ENCODE assay signal across 1 cellular context in the genomic region with DNA sequence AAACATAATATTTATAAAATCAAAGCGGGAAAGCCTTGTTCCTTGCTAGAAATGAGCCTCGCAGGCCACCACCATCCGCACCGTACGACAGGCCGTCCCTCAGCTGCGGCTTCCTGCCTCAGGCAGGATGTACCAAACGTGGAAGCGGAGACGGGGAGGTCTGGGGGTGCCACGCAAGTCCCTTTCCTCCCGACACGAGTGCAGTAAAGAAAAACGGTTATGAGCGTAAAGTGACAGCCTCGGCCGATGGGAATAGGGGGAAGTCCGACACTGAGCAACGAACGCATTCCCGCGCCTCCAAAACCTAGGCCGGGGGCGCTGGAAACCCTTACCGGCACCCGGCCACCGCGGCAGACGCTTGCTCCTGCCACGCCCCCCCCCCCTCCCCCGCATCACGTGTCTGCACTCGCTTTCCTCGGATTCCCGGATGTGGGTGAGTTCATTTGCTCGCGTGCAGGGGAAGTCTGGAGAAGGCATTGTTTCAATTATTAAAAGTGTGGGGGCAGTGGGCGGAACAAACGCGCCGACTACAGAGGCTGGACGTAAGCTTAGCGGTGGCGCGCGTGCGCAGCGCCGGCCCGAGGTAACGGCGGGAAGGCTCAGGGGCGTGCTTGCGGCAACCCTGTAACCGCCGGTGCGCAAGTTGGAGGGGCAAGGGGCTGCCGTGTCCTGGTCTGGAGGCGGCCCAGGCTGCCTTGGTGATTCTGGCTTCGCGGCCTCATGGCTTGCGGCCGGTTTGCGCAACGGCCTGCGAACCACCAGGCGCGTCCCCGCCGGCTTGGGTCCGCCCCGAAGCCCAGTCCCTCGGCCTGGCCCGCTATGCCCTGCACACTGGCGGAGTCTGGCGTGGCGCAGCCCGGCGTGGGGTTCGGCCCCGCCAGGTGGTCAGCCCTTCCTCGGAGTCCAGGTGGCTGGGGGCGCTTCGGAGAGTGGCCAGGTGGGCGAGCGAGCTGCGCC.
A peak's percentile ranks its signal among the peaks of the same experiment; 100 is the strongest.
TF ChIP-seq lines count a peak whose summit lies in the region.

A gene with protein sequence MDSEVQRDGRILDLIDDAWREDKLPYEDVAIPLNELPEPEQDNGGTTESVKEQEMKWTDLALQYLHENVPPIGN (minus strand): TSS at position 366 of the 957 bp plus-strand sequence. CDS start 3,081 bp downstream, outside the sequence.
A gene (plus strand): TSS at position 438 of the 957 bp plus-strand sequence. CDS start 9,264 bp downstream, outside the sequence.

TF ChIP-seq in WTC11, 78 proteins besides CTCF, POLR2A, EP300 and RAD21 (continued from another document):
- TF ChIP-seq, protein P1, sequence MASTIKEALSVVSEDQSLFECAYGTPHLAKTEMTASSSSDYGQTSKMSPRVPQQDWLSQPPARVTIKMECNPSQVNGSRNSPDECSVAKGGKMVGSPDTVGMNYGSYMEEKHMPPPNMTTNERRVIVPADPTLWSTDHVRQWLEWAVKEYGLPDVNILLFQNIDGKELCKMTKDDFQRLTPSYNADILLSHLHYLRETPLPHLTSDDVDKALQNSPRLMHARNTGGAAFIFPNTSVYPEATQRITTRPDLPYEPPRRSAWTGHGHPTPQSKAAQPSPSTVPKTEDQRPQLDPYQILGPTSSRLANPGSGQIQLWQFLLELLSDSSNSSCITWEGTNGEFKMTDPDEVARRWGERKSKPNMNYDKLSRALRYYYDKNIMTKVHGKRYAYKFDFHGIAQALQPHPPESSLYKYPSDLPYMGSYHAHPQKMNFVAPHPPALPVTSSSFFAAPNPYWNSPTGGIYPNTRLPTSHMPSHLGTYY (CRISPR knock-in tag; IDR thresholded peaks at IDR 0.05) = no peak
- TF ChIP-seq TEAD4 (CRISPR knock-in tag; IDR thresholded peaks at IDR 0.05) (no peak; the same call in 1 of the 2 replicates), ZNF396 (CRISPR knock-in tag; IDR thresholded peaks at IDR 0.05; ENCODE audit: borderline replicate concordance) (no peak), ZNF219 (CRISPR knock-in tag; IDR thresholded peaks at IDR 0.05; ENCODE audit: borderline replicate concordance) (no peak), PRRX2 (CRISPR knock-in tag; IDR thresholded peaks at IDR 0.05) (no peak), JAZF1 (CRISPR knock-in tag; IDR thresholded peaks at IDR 0.05) (no peak), ZNF121 (CRISPR knock-in tag; IDR thresholded peaks at IDR 0.05) (peak; percentile 36; the same call in 1 of the 2 replicates)
- TF ChIP-seq, protein P2, sequence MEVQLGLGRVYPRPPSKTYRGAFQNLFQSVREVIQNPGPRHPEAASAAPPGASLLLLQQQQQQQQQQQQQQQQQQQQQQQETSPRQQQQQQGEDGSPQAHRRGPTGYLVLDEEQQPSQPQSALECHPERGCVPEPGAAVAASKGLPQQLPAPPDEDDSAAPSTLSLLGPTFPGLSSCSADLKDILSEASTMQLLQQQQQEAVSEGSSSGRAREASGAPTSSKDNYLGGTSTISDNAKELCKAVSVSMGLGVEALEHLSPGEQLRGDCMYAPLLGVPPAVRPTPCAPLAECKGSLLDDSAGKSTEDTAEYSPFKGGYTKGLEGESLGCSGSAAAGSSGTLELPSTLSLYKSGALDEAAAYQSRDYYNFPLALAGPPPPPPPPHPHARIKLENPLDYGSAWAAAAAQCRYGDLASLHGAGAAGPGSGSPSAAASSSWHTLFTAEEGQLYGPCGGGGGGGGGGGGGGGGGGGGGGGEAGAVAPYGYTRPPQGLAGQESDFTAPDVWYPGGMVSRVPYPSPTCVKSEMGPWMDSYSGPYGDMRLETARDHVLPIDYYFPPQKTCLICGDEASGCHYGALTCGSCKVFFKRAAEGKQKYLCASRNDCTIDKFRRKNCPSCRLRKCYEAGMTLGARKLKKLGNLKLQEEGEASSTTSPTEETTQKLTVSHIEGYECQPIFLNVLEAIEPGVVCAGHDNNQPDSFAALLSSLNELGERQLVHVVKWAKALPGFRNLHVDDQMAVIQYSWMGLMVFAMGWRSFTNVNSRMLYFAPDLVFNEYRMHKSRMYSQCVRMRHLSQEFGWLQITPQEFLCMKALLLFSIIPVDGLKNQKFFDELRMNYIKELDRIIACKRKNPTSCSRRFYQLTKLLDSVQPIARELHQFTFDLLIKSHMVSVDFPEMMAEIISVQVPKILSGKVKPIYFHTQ (CRISPR knock-in tag; IDR thresholded peaks at IDR 0.05) = no peak
- TF ChIP-seq, protein P3, sequence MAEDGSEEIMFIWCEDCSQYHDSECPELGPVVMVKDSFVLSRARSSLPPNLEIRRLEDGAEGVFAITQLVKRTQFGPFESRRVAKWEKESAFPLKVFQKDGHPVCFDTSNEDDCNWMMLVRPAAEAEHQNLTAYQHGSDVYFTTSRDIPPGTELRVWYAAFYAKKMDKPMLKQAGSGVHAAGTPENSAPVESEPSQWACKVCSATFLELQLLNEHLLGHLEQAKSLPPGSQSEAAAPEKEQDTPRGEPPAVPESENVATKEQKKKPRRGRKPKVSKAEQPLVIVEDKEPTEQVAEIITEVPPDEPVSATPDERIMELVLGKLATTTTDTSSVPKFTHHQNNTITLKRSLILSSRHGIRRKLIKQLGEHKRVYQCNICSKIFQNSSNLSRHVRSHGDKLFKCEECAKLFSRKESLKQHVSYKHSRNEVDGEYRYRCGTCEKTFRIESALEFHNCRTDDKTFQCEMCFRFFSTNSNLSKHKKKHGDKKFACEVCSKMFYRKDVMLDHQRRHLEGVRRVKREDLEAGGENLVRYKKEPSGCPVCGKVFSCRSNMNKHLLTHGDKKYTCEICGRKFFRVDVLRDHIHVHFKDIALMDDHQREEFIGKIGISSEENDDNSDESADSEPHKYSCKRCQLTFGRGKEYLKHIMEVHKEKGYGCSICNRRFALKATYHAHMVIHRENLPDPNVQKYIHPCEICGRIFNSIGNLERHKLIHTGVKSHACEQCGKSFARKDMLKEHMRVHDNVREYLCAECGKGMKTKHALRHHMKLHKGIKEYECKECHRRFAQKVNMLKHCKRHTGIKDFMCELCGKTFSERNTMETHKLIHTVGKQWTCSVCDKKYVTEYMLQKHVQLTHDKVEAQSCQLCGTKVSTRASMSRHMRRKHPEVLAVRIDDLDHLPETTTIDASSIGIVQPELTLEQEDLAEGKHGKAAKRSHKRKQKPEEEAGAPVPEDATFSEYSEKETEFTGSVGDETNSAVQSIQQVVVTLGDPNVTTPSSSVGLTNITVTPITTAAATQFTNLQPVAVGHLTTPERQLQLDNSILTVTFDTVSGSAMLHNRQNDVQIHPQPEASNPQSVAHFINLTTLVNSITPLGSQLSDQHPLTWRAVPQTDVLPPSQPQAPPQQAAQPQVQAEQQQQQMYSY (CRISPR knock-in tag; IDR thresholded peaks at IDR 0.05) = no peak
- TF ChIP-seq, protein P4, sequence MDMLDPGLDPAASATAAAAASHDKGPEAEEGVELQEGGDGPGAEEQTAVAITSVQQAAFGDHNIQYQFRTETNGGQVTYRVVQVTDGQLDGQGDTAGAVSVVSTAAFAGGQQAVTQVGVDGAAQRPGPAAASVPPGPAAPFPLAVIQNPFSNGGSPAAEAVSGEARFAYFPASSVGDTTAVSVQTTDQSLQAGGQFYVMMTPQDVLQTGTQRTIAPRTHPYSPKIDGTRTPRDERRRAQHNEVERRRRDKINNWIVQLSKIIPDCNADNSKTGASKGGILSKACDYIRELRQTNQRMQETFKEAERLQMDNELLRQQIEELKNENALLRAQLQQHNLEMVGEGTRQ (CRISPR knock-in tag; IDR thresholded peaks at IDR 0.05) = peak; percentile 94
